9 cellular contexts compared by ENCODE assay signal in the genomic region with DNA sequence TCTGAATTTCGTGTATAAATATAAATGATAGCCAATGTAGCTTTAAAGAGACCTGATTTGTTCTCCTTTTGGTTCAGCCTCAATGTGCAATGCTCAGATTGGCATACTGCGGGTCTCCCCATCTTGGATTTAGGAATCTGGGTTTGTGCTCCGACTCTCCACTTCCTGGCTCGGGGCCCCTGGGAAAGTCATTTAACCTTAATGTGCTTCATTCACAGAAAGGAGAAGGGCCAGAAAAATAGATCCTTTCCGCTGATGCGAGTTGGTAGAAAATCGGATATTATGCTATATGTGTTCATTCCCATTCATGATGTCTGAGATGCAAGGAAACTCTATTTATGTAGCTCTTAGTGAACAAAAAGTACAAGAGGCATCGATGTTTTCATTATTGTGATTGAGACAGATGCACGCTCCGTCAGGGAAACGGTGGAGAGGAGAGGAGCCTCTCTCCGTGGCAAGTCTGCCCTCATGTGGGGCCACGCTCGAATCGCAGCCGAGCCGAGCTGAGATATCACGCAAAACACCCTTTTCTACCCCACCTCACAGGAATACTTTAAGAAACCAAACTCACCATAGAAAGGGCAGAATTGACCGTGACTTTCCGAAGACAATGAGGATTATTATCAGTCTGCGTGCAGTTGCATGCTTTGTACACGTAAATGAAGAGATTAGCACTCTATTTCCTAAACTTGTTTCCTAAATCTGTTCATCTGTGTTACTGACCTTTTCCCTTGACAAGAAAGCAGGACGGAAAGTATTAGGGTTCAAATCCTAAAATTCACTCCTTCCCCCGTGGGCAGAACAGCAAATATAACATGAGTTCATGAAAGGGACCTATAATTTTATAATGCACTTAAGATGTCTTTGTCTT.
DNase-seq lines count a peak whose midpoint lies in the region; ATAC-seq and TF ChIP-seq lines count a peak whose summit lies in the region.
"Had no signal": no experiment of that assay in that cellular context is flagged by ENCODE, and none has a peak within 500 bp of the region (broad histone marks: within the 10 kb centered on the region; RNA-seq: fewer than 3 reads in every experiment).

No MANE protein-coding gene starts in this region.

- 16% methylated on average over 24 of the region's 24 CpGs for WGBS in right cardiac atrium

- no peaks in the 10 kb centered on the region for H3K4me1 ChIP-seq in right cardiac atrium (ENCODE audit: control insufficient read depth, insufficient read depth, low read length)

- peak; percentile 78 for TF ChIP-seq CTCF in retinal pigment epithelial cell (conservative IDR thresholded peaks at IDR 0.05; ENCODE audit: low read depth, low read length)

- H3K27ac ChIP-seq in right cardiac atrium (ENCODE audit: low read length) = no peak overlapping the region

- DNase-seq in C1 segment of cervical spinal cord (lab: John Stamatoyannopoulos, UW) (peak in 9 of 14 donors; percentile 10 to 39 (median 22)), NCI-H345 treated with DMSO at 0.1 percent for 48 hours (lab: John Stamatoyannopoulos, UW; ENCODE audit: unreplicated experiment) (peak; percentile 64), right cardiac atrium (peak; percentile 31 to 66 (median 60)), retinal pigment epithelial cell (ENCODE audit: low read depth) (no peak)
- DNase-seq in activated naive CD8-positive, alpha-beta T cell treated with anti-CD3 and anti-CD28 coated beads, Interleukin-2, amount 10 ng/mL, durations not matched to agents 7 days and 5 days = peak; percentile 42
- no peak for DNase-seq in natural killer cell treated with Interleukin-12 subunit alpha and Interleukin-12 subunit beta and Interleukin-15 and Interleukin-18, amount 100 ng/mL, for 72 hours (ENCODE audit: low spot score)

- no peaks in the 10 kb centered on the region for H3K36me3 Mint-ChIP-seq in activated naive CD8-positive, alpha-beta T cell treated with anti-CD3 and anti-CD28 coated beads, Interleukin-2, amount 10 ng/mL, durations not matched to agents 7 days and 5 days
- H3K36me3 Mint-ChIP-seq in natural killer cell treated with Interleukin-12 subunit alpha and Interleukin-12 subunit beta and Interleukin-15 and Interleukin-18, amount 100 ng/mL, for 72 hours = no peaks in the 10 kb centered on the region

- H3K9me3 ChIP-seq in right cardiac atrium (ENCODE audit: control insufficient read depth, low read length) = no peaks in the 10 kb centered on the region

- intact Hi-C loops in right cardiac atrium (cut with DNase I) = no loop called here

- peaks cover 26% of the 10 kb centered on the region for H3K27me3 Mint-ChIP-seq in activated naive CD8-positive, alpha-beta T cell treated with anti-CD3 and anti-CD28 coated beads, Interleukin-2, amount 10 ng/mL, durations not matched to agents 7 days and 5 days
- H3K27me3 Mint-ChIP-seq in natural killer cell treated with Interleukin-12 subunit alpha and Interleukin-12 subunit beta and Interleukin-15 and Interleukin-18, amount 100 ng/mL, for 72 hours = peaks cover 0 to 14% of the 10 kb centered on the region in 2 donors

- H3K4me3 ChIP-seq in right cardiac atrium (ENCODE audit: low read length) (no peak overlapping the region), retinal pigment epithelial cell (ENCODE audit: low read length) (peak overlapping the region; percentile 15)

- POLR2A ChIA-PET in activated naive CD8-positive, alpha-beta T cell treated with anti-CD3 and anti-CD28 coated beads, Interleukin-2, amount 10 ng/mL, durations not matched to agents 7 days and 5 days (lab: Charles Lee) = no interaction called here

- H3K9me3 Mint-ChIP-seq in activated naive CD8-positive, alpha-beta T cell treated with anti-CD3 and anti-CD28 coated beads, Interleukin-2, amount 10 ng/mL, durations not matched to agents 7 days and 5 days = no peaks in the 10 kb centered on the region
- no peaks in the 10 kb centered on the region for H3K9me3 Mint-ChIP-seq in natural killer cell treated with Interleukin-12 subunit alpha and Interleukin-12 subunit beta and Interleukin-15 and Interleukin-18, amount 100 ng/mL, for 72 hours
- H3K9me3 Mint-ChIP-seq: T-helper 1 cell treated with Interleukin-12 subunit alpha and Interleukin-12 subunit beta and Interleukin-4 antibody, amounts not matched to agents 30 μg/mL and 1 μg/mL, for 36 hours had no signal

- ATAC-seq in GM18520 (IDR thresholded peaks at IDR 0.05; ENCODE audit: unreplicated experiment) (peak; percentile 71), HG03039 (IDR thresholded peaks at IDR 0.05; ENCODE audit: unreplicated experiment) (peak; percentile 90), right cardiac atrium (peak in 1 of 2 donors; percentile 47)
- ATAC-seq in activated naive CD8-positive, alpha-beta T cell treated with anti-CD3 and anti-CD28 coated beads, Interleukin-2, amount 10 ng/mL, durations not matched to agents 7 days and 5 days (ENCODE audit: low read depth) = peak; percentile 63
- ATAC-seq in natural killer cell treated with Interleukin-12 subunit alpha and Interleukin-12 subunit beta and Interleukin-15 and Interleukin-18, amount 100 ng/mL, for 72 hours = no peak

- H3K27ac Mint-ChIP-seq in activated naive CD8-positive, alpha-beta T cell treated with anti-CD3 and anti-CD28 coated beads, Interleukin-2, amount 10 ng/mL, durations not matched to agents 7 days and 5 days = no peak overlapping the region
- no peak overlapping the region for H3K27ac Mint-ChIP-seq in natural killer cell treated with Interleukin-12 subunit alpha and Interleukin-12 subunit beta and Interleukin-15 and Interleukin-18, amount 100 ng/mL, for 72 hours
- H3K27ac Mint-ChIP-seq: T-helper 1 cell treated with Interleukin-12 subunit alpha and Interleukin-12 subunit beta and Interleukin-4 antibody, amounts not matched to agents 30 μg/mL and 1 μg/mL, for 36 hours had no signal

- no peaks in the 10 kb centered on the region for H3K27me3 ChIP-seq in right cardiac atrium (ENCODE audit: control insufficient read depth, insufficient read depth)

- peak overlapping the region; percentile 8 for H3K4me3 Mint-ChIP-seq in activated naive CD8-positive, alpha-beta T cell treated with anti-CD3 and anti-CD28 coated beads, Interleukin-2, amount 10 ng/mL, durations not matched to agents 7 days and 5 days
- no peak overlapping the region for H3K4me3 Mint-ChIP-seq in natural killer cell treated with Interleukin-12 subunit alpha and Interleukin-12 subunit beta and Interleukin-15 and Interleukin-18, amount 100 ng/mL, for 72 hours
- H3K4me3 Mint-ChIP-seq: T-helper 1 cell treated with Interleukin-12 subunit alpha and Interleukin-12 subunit beta and Interleukin-4 antibody, amounts not matched to agents 30 μg/mL and 1 μg/mL, for 36 hours had no signal

- H3K4me1 Mint-ChIP-seq in activated naive CD8-positive, alpha-beta T cell treated with anti-CD3 and anti-CD28 coated beads, Interleukin-2, amount 10 ng/mL, durations not matched to agents 7 days and 5 days = peaks cover 3% of the 10 kb centered on the region
- H3K4me1 Mint-ChIP-seq in natural killer cell treated with Interleukin-12 subunit alpha and Interleukin-12 subunit beta and Interleukin-15 and Interleukin-18, amount 100 ng/mL, for 72 hours (ENCODE audit: low read depth in 2 of 2) = no peaks in the 10 kb centered on the region

Comparison
In these comparisons a context has a peak if more than half of its experiments do, and no peak if none do; other contexts are left out.
1. DNase-seq: peak in C1 segment of cervical spinal cord (9 of 14), NCI-H345 treated with DMSO at 0.1 percent for 48 hours (single experiment), activated naive CD8-positive, alpha-beta T cell treated with anti-CD3 and anti-CD28 coated beads, Interleukin-2, amount 10 ng/mL, durations not matched to agents 7 days and 5 days (single experiment) and right cardiac atrium (3 of 3); none in retinal pigment epithelial cell (single experiment) and natural killer cell treated with Interleukin-12 subunit alpha and Interleukin-12 subunit beta and Interleukin-15 and Interleukin-18, amount 100 ng/mL, for 72 hours (single experiment).
2. ATAC-seq: peak in GM18520 (single experiment), HG03039 (single experiment) and activated naive CD8-positive, alpha-beta T cell treated with anti-CD3 and anti-CD28 coated beads, Interleukin-2, amount 10 ng/mL, durations not matched to agents 7 days and 5 days (single experiment); none in natural killer cell treated with Interleukin-12 subunit alpha and Interleukin-12 subunit beta and Interleukin-15 and Interleukin-18, amount 100 ng/mL, for 72 hours (0 of 2).